ENCODE assay signal across 33 cellular contexts in the genomic region with DNA sequence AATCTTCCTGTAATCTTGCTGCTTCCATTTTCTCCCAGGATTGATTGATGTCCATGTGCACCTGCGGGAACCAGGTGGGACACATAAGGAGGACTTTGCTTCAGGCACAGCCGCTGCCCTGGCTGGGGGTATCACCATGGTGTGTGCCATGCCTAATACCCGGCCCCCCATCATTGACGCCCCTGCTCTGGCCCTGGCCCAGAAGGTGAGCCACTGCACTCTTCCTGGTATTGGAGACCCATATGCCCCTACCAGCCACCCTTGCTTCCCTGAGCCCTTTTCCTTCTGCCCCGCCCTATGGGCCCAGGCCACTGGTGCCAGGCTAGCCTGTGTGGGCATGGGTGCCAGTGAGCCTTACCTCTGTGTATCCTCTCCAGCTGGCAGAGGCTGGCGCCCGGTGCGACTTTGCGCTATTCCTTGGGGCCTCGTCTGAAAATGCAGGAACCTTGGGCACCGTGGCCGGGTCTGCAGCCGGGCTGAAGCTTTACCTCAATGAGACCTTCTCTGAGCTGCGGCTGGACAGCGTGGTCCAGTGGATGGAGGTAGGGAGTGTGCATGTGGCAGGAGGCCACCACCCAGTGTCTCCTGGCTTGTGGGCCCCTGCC. TPM values are rescaled to one million over a fixed set of nuclear protein-coding genes. Genes with fewer than 3 reads are reported as not detected.
"Had no signal": no experiment of that assay in that cellular context is flagged by ENCODE, and none has a peak within 500 bp of the region (broad histone marks: within the 10 kb centered on the region; RNA-seq: fewer than 3 reads in every experiment).

No MANE protein-coding gene starts in this region.

- H3K27me3 ChIP-seq: gastrocnemius medialis, neural progenitor cell, ovary, stomach, thyroid gland, vagina had no signal

- H3K4me1 ChIP-seq: gastrocnemius medialis, neural progenitor cell, stomach, thyroid gland, vagina had no signal

- FAIRE-seq: endometrium, keratinocyte had no signal

- H3K4me2 ChIP-seq: neural progenitor cell had no signal

- H3K9ac ChIP-seq: neural progenitor cell had no signal

- H3K4me3 ChIP-seq: coronary artery, gastrocnemius medialis, lung, mucosa of descending colon, neural progenitor cell, ovary, stomach, thyroid gland, vagina had no signal

- H3K4me3 Mint-ChIP-seq: effector memory CD8-positive, alpha-beta T cell; mesothelial cell of epicardium; naive B cell; nephron; neural progenitor cell; stimulated activated effector memory CD8-positive, alpha-beta T cell treated with anti-CD3 and anti-CD28 coated beads, Interleukin-12 subunit alpha, Interleukin-12 subunit beta, amount 100 ng/mL, for 72 hours had no signal

- H3K36me3 ChIP-seq: neural progenitor cell, ovary had no signal

- ATAC-seq: effector memory CD8-positive, alpha-beta T cell; esophagus mucosa; gastrocnemius medialis; left ventricle myocardium superior; mucosa of descending colon; sciatic nerve; stimulated activated effector memory CD8-positive, alpha-beta T cell treated with anti-CD3 and anti-CD28 coated beads, Interleukin-12 subunit alpha, Interleukin-12 subunit beta, amount 100 ng/mL, for 72 hours had no signal

- H3K27me3 Mint-ChIP-seq: effector memory CD8-positive, alpha-beta T cell; naive B cell had no signal

- H3K27ac Mint-ChIP-seq: effector memory CD8-positive, alpha-beta T cell; mesothelial cell of epicardium; naive B cell; nephron; neural progenitor cell; stimulated activated effector memory CD8-positive, alpha-beta T cell treated with anti-CD3 and anti-CD28 coated beads, Interleukin-12 subunit alpha, Interleukin-12 subunit beta, amount 100 ng/mL, for 72 hours had no signal

- H3K4me1 Mint-ChIP-seq: mesothelial cell of epicardium, nephron, neural progenitor cell had no signal

- H3K27ac ChIP-seq: coronary artery, epithelial cell of prostate, gastrocnemius medialis, neural progenitor cell, ovary, stomach, thyroid gland, vagina had no signal

- H3K9me3 ChIP-seq: gastrocnemius medialis, mucosa of descending colon, ovary, stomach, thyroid gland, vagina had no signal

- DNase-seq: dermis blood vessel endothelial cell; effector memory CD8-positive, alpha-beta T cell; foreskin fibroblast; gastrocnemius medialis; head of caudate nucleus; left ventricle myocardium superior; mesenchymal stem cell; mucosa of descending colon; naive B cell; nucleus accumbens; ovary; stimulated activated CD4-positive, alpha-beta T cell treated with anti-CD3 and anti-CD28 coated beads, Interleukin-2, amount 100 ng/mL, for 24 hours; stimulated activated CD4-positive, alpha-beta T cell treated with anti-CD3 and anti-CD28 coated beads, Interleukin-4, amount 100 ng/mL, for 24 hours; stimulated activated naive CD4-positive, alpha-beta T cell treated with Interleukin-2 at 50 U/mL for 16 hours; stomach; thyroid gland; trophoblast cell had no signal

- H2AFZ ChIP-seq: neural progenitor cell had no signal

RNA-seq across cellular contexts. Expression of gene SLC30A3, which starts 25.4 kb away (rescaled TPM):
- total RNA-seq: esophagus mucosa, pulmonary artery endothelial cell, sciatic nerve, stomach, subcutaneous adipose tissue, ureter had no signal
- polyA plus RNA-seq: keratinocyte, stomach had no signal

RNA-seq across cellular contexts. Expression of gene DNAJC5G, which starts 37.8 kb away (rescaled TPM):
- total RNA-seq: esophagus mucosa, gastrocnemius medialis, lung, pulmonary artery endothelial cell, sciatic nerve, stomach, temporal lobe, ureter had no signal
- polyA plus RNA-seq: keratinocyte, lung, stomach had no signal
